Comparison of ENCODE assay signal across 18 cellular contexts in genomic region chr2:182618672-182619079, GRCh38.
A peak's percentile ranks its signal among the peaks of the same experiment; 100 is the strongest.
DNase-seq lines count a peak whose midpoint lies in the region; ATAC-seq and TF ChIP-seq lines count a peak whose summit lies in the region.
"Had no signal": no experiment of that assay in that cellular context is flagged by ENCODE, and none has a peak within 500 bp of the region (broad histone marks: within the 10 kb centered on the region; RNA-seq: fewer than 3 reads in every experiment).

No MANE protein-coding gene starts in this region.

- no peaks in the 10 kb centered on the region for H3K4me1 Mint-ChIP-seq in endodermal cell
- H3K4me1 Mint-ChIP-seq: stimulated activated naive B cell treated with anti-CD40 and anti-IgM and Interleukin-4, amounts not matched to agents 10 μg/mL and 1 μg/mL and 100 μg/mL, for 72 hours had no signal

- no peak overlapping the region for H3K4me3 Mint-ChIP-seq in endodermal cell
- H3K4me3 Mint-ChIP-seq: activated CD4-positive, alpha-beta memory T cell treated with anti-CD3 and anti-CD28 coated beads for 36 hours; stimulated activated naive B cell treated with anti-CD40 and anti-IgM and Interleukin-4, amounts not matched to agents 10 μg/mL and 1 μg/mL and 100 μg/mL, for 72 hours had no signal

- H3K36me3 Mint-ChIP-seq in endodermal cell (ENCODE audit: low read depth) = no peaks in the 10 kb centered on the region
- H3K36me3 Mint-ChIP-seq: activated CD4-positive, alpha-beta memory T cell treated with anti-CD3 and anti-CD28 coated beads for 36 hours; stimulated activated naive B cell treated with anti-CD40 and anti-IgM and Interleukin-4, amounts not matched to agents 10 μg/mL and 1 μg/mL and 100 μg/mL, for 72 hours had no signal

- peaks cover 7% of the 10 kb centered on the region for H3K27me3 Mint-ChIP-seq in endodermal cell (ENCODE audit: insufficient read depth)
- H3K27me3 Mint-ChIP-seq: activated CD4-positive, alpha-beta memory T cell treated with anti-CD3 and anti-CD28 coated beads for 36 hours had no signal

- peak; percentile 6 for DNase-seq in AG08396 (ENCODE audit: low spot score)
- DNase-seq in LNCaP clone FGC (ENCODE audit: low read depth) = peak; percentile 47
- peak; percentile 31 to 74 for DNase-seq in cardiac fibroblast (ENCODE audit: low read depth in 2 of 2)
- peak; percentile 36 for DNase-seq in iris pigment epithelial cell (ENCODE audit: low read depth)
- no peak for DNase-seq in putamen (ENCODE audit: low spot score)
- no peak for DNase-seq in endodermal cell
- DNase-seq: activated CD4-positive, alpha-beta memory T cell treated with anti-CD3 and anti-CD28 coated beads for 36 hours; cerebellar nuclear complex; glutamatergic neuron; kidney; NCI-H1930; NCI-H524 treated with DMSO at 0.1 percent for 48 hours; occipital lobe; spleen; stimulated activated naive B cell treated with anti-CD40 and anti-IgM and Interleukin-4, amounts not matched to agents 10 μg/mL and 1 μg/mL and 100 μg/mL, for 72 hours; upper lobe of right lung had no signal

- H3K9me3 ChIP-seq in endodermal cell (ENCODE audit: control insufficient read depth, low read length) = no peaks in the 10 kb centered on the region
- H3K9me3 ChIP-seq: spleen, upper lobe of right lung had no signal

- no peak overlapping the region for H3K4me3 ChIP-seq in LNCaP clone FGC (ENCODE audit: low read depth, low read length)
- no peak overlapping the region for H3K4me3 ChIP-seq in cardiac fibroblast (replicated peaks in 1 of 2; ENCODE audit: low read depth in 2 of 2, low read length in 2 of 2)
- no peak overlapping the region for H3K4me3 ChIP-seq in endodermal cell (ENCODE audit: low read length)
- H3K4me3 ChIP-seq: spleen, upper lobe of right lung had no signal

- H3K27ac ChIP-seq in endodermal cell (ENCODE audit: low read depth, low read length) = no peak overlapping the region
- H3K27ac ChIP-seq: spleen, upper lobe of right lung had no signal

- H3K27me3 ChIP-seq in endodermal cell (ENCODE audit: control insufficient read depth, insufficient read depth, low read length, poor library complexity, severe bottlenecking) = peaks cover 11% of the 10 kb centered on the region
- H3K27me3 ChIP-seq: spleen, upper lobe of right lung had no signal

- 89 to 92% methylated on average over 3 to 6 of the region's 6 CpGs for WGBS in endodermal cell (ENCODE audit: insufficient coverage in 1 of 2, insufficient read length in 1 of 2), 2 experiments

- H3K9me3 Mint-ChIP-seq in endodermal cell = no peaks in the 10 kb centered on the region
- H3K9me3 Mint-ChIP-seq: activated CD4-positive, alpha-beta memory T cell treated with anti-CD3 and anti-CD28 coated beads for 36 hours; stimulated activated naive B cell treated with anti-CD40 and anti-IgM and Interleukin-4, amounts not matched to agents 10 μg/mL and 1 μg/mL and 100 μg/mL, for 72 hours had no signal

- no peaks in the 10 kb centered on the region for H3K4me1 ChIP-seq in endodermal cell (ENCODE audit: control insufficient read depth, insufficient read depth, low read length)
- H3K4me1 ChIP-seq: spleen, upper lobe of right lung had no signal

- H3K9ac ChIP-seq in endodermal cell (ENCODE audit: extremely low read depth, low read length, poor library complexity, severe bottlenecking) = no peak overlapping the region

- no peak for TF ChIP-seq CTCF in LNCaP clone FGC (IDR thresholded peaks at IDR 0.05; ENCODE audit: control insufficient read depth, extremely low read depth, insufficient read depth)
- no peak for TF ChIP-seq CTCF in cardiac fibroblast (IDR thresholded peaks at IDR 0.05; ENCODE audit: low read depth, low read length)
- TF ChIP-seq CTCF in endodermal cell (conservative IDR thresholded peaks at IDR 0.05) = no peak

- H3K36me3 ChIP-seq in endodermal cell (ENCODE audit: control insufficient read depth, insufficient read depth, low read length) = no peaks in the 10 kb centered on the region
- H3K36me3 ChIP-seq: spleen, upper lobe of right lung had no signal

- ATAC-seq in GM18867 (IDR thresholded peaks at IDR 0.05; ENCODE audit: unreplicated experiment) (no peak), HG03139 (IDR thresholded peaks at IDR 0.05; ENCODE audit: unreplicated experiment) (no peak)
- ATAC-seq: stimulated activated naive B cell treated with anti-CD40 and anti-IgM and Interleukin-4, amounts not matched to agents 10 μg/mL and 1 μg/mL and 100 μg/mL, for 72 hours; upper lobe of right lung had no signal

- H3K27ac Mint-ChIP-seq in endodermal cell = no peak overlapping the region
- H3K27ac Mint-ChIP-seq: activated CD4-positive, alpha-beta memory T cell treated with anti-CD3 and anti-CD28 coated beads for 36 hours; stimulated activated naive B cell treated with anti-CD40 and anti-IgM and Interleukin-4, amounts not matched to agents 10 μg/mL and 1 μg/mL and 100 μg/mL, for 72 hours had no signal

Comparison
In these comparisons a context has a peak if more than half of its experiments do, and no peak if none do; other contexts are left out.
1. DNase-seq: peak in AG08396 (single experiment), LNCaP clone FGC (single experiment), cardiac fibroblast (2 of 2) and iris pigment epithelial cell (single experiment); none in putamen (single experiment) and endodermal cell (single experiment).